Comparison of ENCODE assay signal across 21 cellular contexts in the genomic region with DNA sequence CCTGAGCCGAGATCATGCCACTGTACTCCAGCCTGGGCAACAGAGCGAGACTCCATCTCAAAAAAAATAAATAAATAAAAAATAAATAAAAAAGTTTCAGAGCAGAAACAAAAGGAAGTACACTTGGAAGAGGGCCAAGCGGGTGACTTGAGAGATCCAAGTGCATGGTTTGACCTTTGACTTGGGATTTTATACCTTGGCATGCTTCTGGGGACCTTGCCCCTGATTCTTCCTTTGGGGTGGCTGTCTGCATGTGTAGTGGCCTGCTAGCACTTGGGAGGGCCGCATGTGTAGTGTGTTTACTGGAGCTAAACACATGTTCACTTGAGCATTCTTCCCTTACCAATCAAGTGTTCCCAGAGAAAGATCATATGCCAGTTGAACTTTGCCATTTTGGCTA.
"Had no signal": no experiment of that assay in that cellular context is flagged by ENCODE, and none has a peak within 500 bp of the region (broad histone marks: within the 10 kb centered on the region; RNA-seq: fewer than 3 reads in every experiment).

No MANE protein-coding gene starts in this region.

- H3K27ac ChIP-seq: SJSA1, SK-N-MC had no signal

- DNase-seq: Karpas-422, KG1, MG63, NCI-H1092, NCI-H1105 treated with DMSO at 0.1 percent for 48 hours, NCI-H1417 treated with DMSO at 0.1 percent for 48 hours, NCI-H146, NCI-H1694 treated with DMSO at 0.1 percent for 48 hours, NCI-H1930, NCI-H2081, NCI-H2107, NCI-H2227 treated with DMSO at 0.1 percent for 48 hours, NCI-H524, NCI-H526 treated with DMSO at 0.1 percent for 48 hours, NCI-H748 treated with DMSO at 0.1 percent for 48 hours, PC-3, Right ventricle myocardium superior, SIG-M5 had no signal

- H3K4me3 ChIP-seq: MG63, SJSA1, SK-N-MC had no signal

- ATAC-seq: Panc1, PC-3 had no signal

- H3K36me3 ChIP-seq: MG63, SJSA1 had no signal

- H3K9me3 ChIP-seq: MG63, SJSA1 had no signal

- H3K4me1 ChIP-seq: SJSA1 had no signal

- H3K27me3 ChIP-seq: MG63, SJSA1 had no signal
